Comparison of ENCODE assay signal across 15 cellular contexts in genomic region chr12:132315507-132315906, GRCh38. TPM values are rescaled to one million over a fixed set of nuclear protein-coding genes. Genes with fewer than 3 reads are reported as not detected.
DNase-seq lines count a peak whose midpoint lies in the region; ATAC-seq and TF ChIP-seq lines count a peak whose summit lies in the region.
"Had no signal": no experiment of that assay in that cellular context is flagged by ENCODE, and none has a peak within 500 bp of the region (broad histone marks: within the 10 kb centered on the region; RNA-seq: fewer than 3 reads in every experiment).

No MANE protein-coding gene starts in this region.

- no peak overlapping the region for H3K4me3 ChIP-seq in dorsolateral prefrontal cortex
- H3K4me3 ChIP-seq: GM12878, GM23248 had no signal

- no peak for TF ChIP-seq CTCF in dorsolateral prefrontal cortex (IDR thresholded peaks at IDR 0.05 in 54 of 56, conservative IDR thresholded peaks at IDR 0.05 in 2 of 56; ENCODE audit: low read depth in 1 of 56, partially characterized antibody in 56 of 56)

- peak; percentile 19 for DNase-seq in left ventricle myocardium superior
- no peak for DNase-seq in cardiac septum (ENCODE audit: low spot score)
- DNase-seq in dorsolateral prefrontal cortex, result peak in 5 of 10 donors; percentile 13 to 38 (median 29)
- peak; percentile 77 for DNase-seq in posterior vena cava (ENCODE audit: low spot score)
- no peak for DNase-seq in NOMO-1 treated with dmso at 0.1 percent for 144 hours (lab: John Stamatoyannopoulos, UW; ENCODE audit: unreplicated experiment)
- no peak for DNase-seq in NCI-H524 (lab: John Stamatoyannopoulos, UW)
- DNase-seq in activated CD4-positive, alpha-beta T cell treated with anti-CD3 and anti-CD28 coated beads, Interleukin-2, amount 50 U/mL, for 4 hours, result no peak
- DNase-seq: ACHN; CD4-positive, alpha-beta memory T cell; DMS79; GM23248; IMR-90 had no signal

- intact Hi-C loops in left ventricle myocardium superior (cut with micrococcal nuclease), result no loop called here
- intact Hi-C loops in cardiac septum (cut with DNase I), result no loop called here
- intact Hi-C loops in dorsolateral prefrontal cortex (cut with DNase I), result no loop called here
- intact Hi-C loops in posterior vena cava (cut with DNase I), result no loop called here

- peak overlapping the region in 41 of 59 donors; percentile 3 to 93 (median 54) for H3K27ac ChIP-seq in dorsolateral prefrontal cortex
- H3K27ac ChIP-seq: C4-2B, GM23248 had no signal

- no peak for ATAC-seq in left ventricle myocardium superior
- ATAC-seq: GM12878, HCT116 had no signal

- H3K27me3 ChIP-seq in dorsolateral prefrontal cortex, result no peaks in the 10 kb centered on the region

RNA-seq across cellular contexts. Expression of gene GALNT9, which starts 13.9 kb away (rescaled TPM):
- total RNA-seq in left ventricle myocardium superior (1.6 TPM), cardiac septum (not detected), dorsolateral prefrontal cortex (100 to 1,000 TPM in 37 of 120 experiments, 10 to 100 TPM in 83; 22.8 to 134 (median 90.1) TPM), posterior vena cava (not detected)
- total RNA-seq: CD4-positive, alpha-beta memory T cell; GM12878 had no signal

Comparison
In these comparisons a context has a peak if more than half of its experiments do, and no peak if none do; other contexts are left out.
1. DNase-seq: peak in left ventricle myocardium superior (single experiment) and posterior vena cava (single experiment); none in cardiac septum (single experiment), NOMO-1 treated with dmso at 0.1 percent for 144 hours (single experiment), NCI-H524 (0 of 2) and activated CD4-positive, alpha-beta T cell treated with anti-CD3 and anti-CD28 coated beads, Interleukin-2, amount 50 U/mL, for 4 hours (0 of 2).